Comparison of ENCODE assay signal across 20 cellular contexts in genomic region chr2:174781298-174781697, GRCh38. TPM values are rescaled to one million over a fixed set of nuclear protein-coding genes. Genes with fewer than 3 reads are reported as not detected.
DNase-seq lines count a peak whose midpoint lies in the region; ATAC-seq, FAIRE-seq and TF ChIP-seq lines count a peak whose summit lies in the region.
"Had no signal": no experiment of that assay in that cellular context is flagged by ENCODE, and none has a peak within 500 bp of the region (broad histone marks: within the 10 kb centered on the region; RNA-seq: fewer than 3 reads in every experiment).

No MANE protein-coding gene starts in this region.

- H3K9me3 ChIP-seq in K562 (replicated peaks; ENCODE audit: control insufficient read depth, insufficient read depth, low read depth, low read length), result no peaks in the 10 kb centered on the region
- H3K9me3 ChIP-seq in smooth muscle cell (replicated peaks; ENCODE audit: low read depth), result no peaks in the 10 kb centered on the region
- H3K9me3 ChIP-seq in esophagus squamous epithelium, result no peaks in the 10 kb centered on the region
- no peaks in the 10 kb centered on the region for H3K9me3 ChIP-seq in gastrocnemius medialis
- H3K9me3 ChIP-seq: Caco-2 had no signal

- no peak for DNase-seq in GM23338 (ENCODE audit: low spot score)
- no peak for DNase-seq in K562 (ENCODE audit: extremely low read depth in 1 of 4, low spot score in 3 of 4)
- DNase-seq in mesothelial cell of epicardium (ENCODE audit: low spot score in 2 of 2, unreplicated experiment in 2 of 2), result no peak
- no peak for DNase-seq in smooth muscle cell (lab: John Stamatoyannopoulos, UW; ENCODE audit: unreplicated experiment)
- no peak for DNase-seq in esophagus squamous epithelium (lab: John Stamatoyannopoulos, UW)
- DNase-seq in foreskin melanocyte, result no peak
- no peak for DNase-seq in gastrocnemius medialis
- DNase-seq: C1 segment of cervical spinal cord; Caco-2; HCEC 1CT; NCI-H1092 treated with DMSO at 0.1 percent for 48 hours; NCI-H146; NCI-H2081; NCI-H2171 treated with DMSO at 0.1 percent for 48 hours; NCI-H446 treated with DMSO at 0.1 percent for 48 hours; NCI-H69; NK-92 treated with Interleukin-12 subunit alpha and Interleukin-12 subunit beta, amount 100 ng/mL, for 24 hours had no signal

- TF ChIP-seq POLR2A in K562 (conservative IDR thresholded peaks at IDR 0.05) (no peak), esophagus squamous epithelium (IDR thresholded peaks at IDR 0.05) (no peak), gastrocnemius medialis (IDR thresholded peaks at IDR 0.05) (no peak)

- ATAC-seq in GM23338 (no peak), K562 (no peak), gastrocnemius medialis (no peak)
- ATAC-seq: Right ventricle myocardium inferior had no signal

- H3K4me1 ChIP-seq in GM23338 (ENCODE audit: insufficient read depth) (peaks cover 34% of the 10 kb centered on the region), K562 (replicated peaks in 1 of 2; ENCODE audit: control insufficient read depth in 2 of 2, insufficient read depth in 2 of 2, low read length in 2 of 2) (no peaks in the 10 kb centered on the region), smooth muscle cell (ENCODE audit: low read depth) (peaks cover 37% of the 10 kb centered on the region), esophagus squamous epithelium (peaks cover 0 to 29% (median 15%) of the 10 kb centered on the region in 3 donors), gastrocnemius medialis (no peaks in the 10 kb centered on the region)
- H3K4me1 ChIP-seq: Caco-2 had no signal

- CTCF ChIA-PET in K562 (lab: Yijun Ruan, JAX; ENCODE audit: low intra/inter-chr PET ratio), result no interaction called here

- no peak overlapping the region for H3K4me3 ChIP-seq in GM23338
- no peak overlapping the region for H3K4me3 ChIP-seq in K562
- no peak overlapping the region for H3K4me3 ChIP-seq in smooth muscle cell
- no peak overlapping the region for H3K4me3 ChIP-seq in esophagus squamous epithelium
- no peak overlapping the region for H3K4me3 ChIP-seq in gastrocnemius medialis

- no peaks in the 10 kb centered on the region for H3K9me1 ChIP-seq in K562 (ENCODE audit: control insufficient read depth, insufficient read depth, low read length)

- H3K9me3 Mint-ChIP-seq in GM23338 (no peaks in the 10 kb centered on the region; the same call in 2 of the 3 replicates), mesothelial cell of epicardium (no peaks in the 10 kb centered on the region)

- H3F3A ChIP-seq in GM23338 (replicated peaks; ENCODE audit: low read depth), result peaks cover 3% of the 10 kb centered on the region
- no peaks in the 10 kb centered on the region for H3F3A ChIP-seq in smooth muscle cell (ENCODE audit: low read depth)

- H3K4me2 ChIP-seq in GM23338, result no peak overlapping the region
- H3K4me2 ChIP-seq in K562 (ENCODE audit: insufficient read depth, low read length), result no peak overlapping the region
- no peak overlapping the region for H3K4me2 ChIP-seq in smooth muscle cell

- H3K9ac ChIP-seq in K562 (ENCODE audit: insufficient read depth in 1 of 2, low read depth in 2 of 2, low read length in 2 of 2) (no peak overlapping the region; a peak in 1 of 4 replicates), smooth muscle cell (ENCODE audit: low read depth) (no peak overlapping the region)

- H3K79me2 ChIP-seq in GM23338 (replicated peaks; ENCODE audit: insufficient read depth), result no peaks in the 10 kb centered on the region
- no peaks in the 10 kb centered on the region for H3K79me2 ChIP-seq in K562 (ENCODE audit: control insufficient read depth, insufficient read depth, low read length)
- H3K79me2 ChIP-seq in smooth muscle cell (ENCODE audit: low read depth), result no peaks in the 10 kb centered on the region

- H3K4me1 Mint-ChIP-seq in GM23338, result peaks cover 55% of the 10 kb centered on the region
- peaks cover 61% of the 10 kb centered on the region for H3K4me1 Mint-ChIP-seq in mesothelial cell of epicardium

- in situ Hi-C loops in K562 (cut with MboI), result no loop called here
- in situ Hi-C loops in gastrocnemius medialis (cut with MboI; ENCODE audit: low sequenced_read_pairs in 4 of 4), result no loop called here

- TF ChIP-seq CTCF in GM23338 (conservative IDR thresholded peaks at IDR 0.05; ENCODE audit: low read depth in 2 of 2), result no peak
- TF ChIP-seq CTCF in K562 (IDR thresholded peaks at IDR 0.05 in 2 of 3, conservative IDR thresholded peaks at IDR 0.05 in 1 of 3; ENCODE audit: insufficient read depth in 2 of 3, low read depth in 1 of 3, low read length in 3 of 3), result no peak
- TF ChIP-seq CTCF in mesothelial cell of epicardium (IDR thresholded peaks at IDR 0.05; ENCODE audit: unreplicated experiment), result no peak
- TF ChIP-seq CTCF in smooth muscle cell (IDR thresholded peaks at IDR 0.05; ENCODE audit: borderline replicate concordance, insufficient read depth, poor library complexity, severe bottlenecking), result no peak
- TF ChIP-seq CTCF in esophagus squamous epithelium (IDR thresholded peaks at IDR 0.05), result no peak
- no peak for TF ChIP-seq CTCF in gastrocnemius medialis (IDR thresholded peaks at IDR 0.05 in 4 of 5, conservative IDR thresholded peaks at IDR 0.05 in 1 of 5)

- H3K36me3 Mint-ChIP-seq in GM23338 (ENCODE audit: low read depth), result no peaks in the 10 kb centered on the region
- no peaks in the 10 kb centered on the region for H3K36me3 Mint-ChIP-seq in mesothelial cell of epicardium

- no TSS peak for BruUV-seq in K562 (replicated peaks; lab: Mats Ljungman, UMichigan)

- WGBS in K562 (ENCODE audit: insufficient coverage, low coverage, missing lambda C conversion rate), result 1% methylated on average over 8 of the region's 9 CpGs
- 90% methylated on average over 9 of the region's 9 CpGs for WGBS in smooth muscle cell (ENCODE audit: low lambda C conversion rate)
- 82 to 100% methylated on average over 4 to 7 of the region's 9 CpGs for WGBS in esophagus squamous epithelium, 2 donors

- H3K27me3 Mint-ChIP-seq in GM23338 (ENCODE audit: insufficient read depth, low read depth, poor library complexity) (peaks cover 20% of the 10 kb centered on the region), mesothelial cell of epicardium (ENCODE audit: low read depth) (no peaks in the 10 kb centered on the region)

- intact Hi-C loops in K562 (cut with micrococcal nuclease), result no loop called here
- intact Hi-C loops in esophagus squamous epithelium (cut with DNase I), result no loop called here
- intact Hi-C loops in gastrocnemius medialis (cut with DNase I; ENCODE audit: low total_unique reads), result no loop called here

- H2AFZ ChIP-seq in GM23338 (peak overlapping the region; percentile 80; the same call in 1 of the 2 replicates), K562 (ENCODE audit: low read depth, low read length) (no peak overlapping the region), smooth muscle cell (ENCODE audit: low read depth) (no peak overlapping the region)

- H3K4me3 Mint-ChIP-seq in GM23338 (no peak overlapping the region), mesothelial cell of epicardium (no peak overlapping the region)

- H3K27ac ChIP-seq in GM23338 (ENCODE audit: low read depth) (no peak overlapping the region), K562 (ENCODE audit: extremely low read depth, low read depth, low read length) (no peak overlapping the region), smooth muscle cell (ENCODE audit: low read depth) (peak overlapping the region; percentile 96), esophagus squamous epithelium (no peak overlapping the region), gastrocnemius medialis (no peak overlapping the region)

- FAIRE-seq in K562 (lab: Jason Lieb, UNC), result no peak
- FAIRE-seq: G401.6, RCC 7860 had no signal

- H4K20me1 ChIP-seq in GM23338 (replicated peaks; ENCODE audit: insufficient read depth) (no peaks in the 10 kb centered on the region), K562 (replicated peaks; ENCODE audit: control insufficient read depth, insufficient read depth, low read length) (no peaks in the 10 kb centered on the region), smooth muscle cell (ENCODE audit: low read depth) (no peaks in the 10 kb centered on the region)

- no peak for TF ChIP-seq EP300 in K562 (IDR thresholded peaks at IDR 0.05; ENCODE audit: low read length)

- POLR2A ChIA-PET in K562 (lab: Yijun Ruan, JAX), result interaction anchor here (1.1 kb wide), 1 partner anchor 9 kb away, joined by 5 read pairs; no protein-coding TSS in a partner anchor

- TF ChIP-seq RAD21 in K562 (CRISPR knock-in tag; conservative IDR thresholded peaks at IDR 0.05 in 1 of 2, IDR thresholded peaks at IDR 0.05 in 1 of 2), result no peak

- H3K9me2 ChIP-seq in GM23338 (ENCODE audit: insufficient read depth), result peaks cover 16% of the 10 kb centered on the region

- H3K27me3 ChIP-seq in GM23338 (ENCODE audit: insufficient read depth) (no peaks in the 10 kb centered on the region), K562 (ENCODE audit: control insufficient read depth in 2 of 2, insufficient read depth in 2 of 2, low read length in 2 of 2) (peaks cover 33 to 48% of the 10 kb centered on the region in 2 experiments), smooth muscle cell (ENCODE audit: low read depth) (no peaks in the 10 kb centered on the region), esophagus squamous epithelium (no peaks in the 10 kb centered on the region), gastrocnemius medialis (no peaks in the 10 kb centered on the region)

- H3K36me3 ChIP-seq in GM23338 (ENCODE audit: insufficient read depth) (no peaks in the 10 kb centered on the region), K562 (ENCODE audit: control insufficient read depth, insufficient read depth, low read length) (no peaks in the 10 kb centered on the region), smooth muscle cell (ENCODE audit: low read depth) (no peaks in the 10 kb centered on the region), esophagus squamous epithelium (no peaks in the 10 kb centered on the region), gastrocnemius medialis (no peaks in the 10 kb centered on the region)

- H3K27ac Mint-ChIP-seq in GM23338, result no peak overlapping the region
- H3K27ac Mint-ChIP-seq in mesothelial cell of epicardium, result peak overlapping the region; percentile 22

RNA-seq across cellular contexts. Expression of gene CHRNA1, which starts 17.0 kb away (rescaled TPM):
- total RNA-seq in GM23338 (2014; rRNA removed; shearing (Covaris generic)), result not detected in 2 replicates
- not detected in 2 replicates for polyA plus RNA-seq in GM23338 (2016; fragmentation: Nextera tagmentation; extraction: Ambion mirVana)
- total RNA-seq in K562 (2011; cell fraction: chromatin; rRNA removed; ENCODE audit: low replicate concordance), result not detected in 2 replicates
- not detected in 2 replicates for total RNA-seq in K562 (2011; cell fraction: nucleolus; rRNA removed)
- total RNA-seq in K562 (2011; cell fraction: nucleoplasm; rRNA removed), result not detected in 2 replicates
- total RNA-seq in K562 (2014; rRNA removed), result not detected in 2 replicates
- not detected in 2 replicates for total RNA-seq in K562 (2014; rRNA removed; fragmentation: Illumina TruSeq; extraction: Trizol)
- not detected in 2 replicates for total RNA-seq in K562 (2015; rRNA removed; fragmentation: Illumina TruSeq; extraction: Trizol)
- not detected in 2 replicates for total RNA-seq in K562 (2021)
- polyA plus RNA-seq in K562 (2011; rRNA removed), result not detected in 2 replicates
- polyA plus RNA-seq in K562 (2011; cell fraction: cytosol; rRNA removed), result not detected in 2 replicates
- not detected in 2 replicates for polyA plus RNA-seq in K562 (2011; cell fraction: nucleus; rRNA removed)
- polyA plus RNA-seq in K562 (2012), result not detected in 2 replicates
- not detected in 2 replicates for polyA plus RNA-seq in K562 (2014; fragmentation: Illumina TruSeq; extraction: Trizol)
- not detected for polyA plus RNA-seq in K562 (2014; fragmentation: Nextera tagmentation; extraction: Ambion mirVana)
- not detected in 2 replicates for polyA plus RNA-seq in K562 (2014; rRNA removed)
- polyA minus RNA-seq in K562 (2011; rRNA and poly(A)+ RNA removed), result not detected in 2 replicates
- polyA minus RNA-seq in K562 (2011; cell fraction: cytosol; rRNA and poly(A)+ RNA removed), result not detected in 2 replicates
- not detected in 2 replicates for polyA minus RNA-seq in K562 (2011; cell fraction: nucleus; rRNA and poly(A)+ RNA removed)
- 0.16 TPM in 1 of 3 replicates, not detected in the others for total RNA-seq in mesothelial cell of epicardium
- 1.0 and 1.3 TPM in 2 replicates for total RNA-seq in smooth muscle cell
- 1.2 and 3.1 TPM in 2 replicates for polyA plus RNA-seq in smooth muscle cell
- total RNA-seq in esophagus squamous epithelium, result not detected
- 100 to 1,000 TPM in 2 of 4 donors, 10 to 100 TPM in 2; 84.6 to 306 (median 185) TPM for total RNA-seq in gastrocnemius medialis
- total RNA-seq: Caco-2 had no signal

Comparison
In these comparisons a context has a peak if more than half of its experiments do, and no peak if none do; other contexts are left out.
1. RNA of gene CHRNA1, which starts 17.0 kb away (total RNA-seq): 84.6 to 306 TPM in gastrocnemius medialis; 1.0 to 1.3 TPM in smooth muscle cell, 0.16 TPM in mesothelial cell of epicardium, not detected in GM23338, not detected in K562 and not detected in esophagus squamous epithelium; every median in the first group is over 10 times any median in the second.